28 cellular contexts compared by ENCODE assay signal in genomic region chr15:100056411-100057072, GRCh38.
"Had no signal": no experiment of that assay in that cellular context is flagged by ENCODE, and none has a peak within 500 bp of the region (broad histone marks: within the 10 kb centered on the region; RNA-seq: fewer than 3 reads in every experiment).

No MANE protein-coding gene starts in this region.

- H3K4me3 ChIP-seq: adrenal gland, body of pancreas, gastrocnemius medialis, heart right ventricle had no signal

- H3K36me3 ChIP-seq: adrenal gland, gastrocnemius medialis, heart right ventricle, WERI-Rb-1 had no signal

- H3K27me3 ChIP-seq: adrenal gland, body of pancreas, gastrocnemius medialis, heart right ventricle had no signal

- DNase-seq: activated B cell treated with CpG ODN at 0.5 μM for 24 hours; activated CD4-positive, alpha-beta T cell treated with anti-CD3 and anti-CD28 coated beads for 48 hours; activated CD4-positive, alpha-beta T cell treated with anti-CD3 and anti-CD28 coated beads, Interleukin-2, amount 50 U/mL, for 1 hour; activated CD4-positive, alpha-beta T cell treated with anti-CD3 and anti-CD28 coated beads, Interleukin-2, amount 50 U/mL, for 48 hours; activated CD8-positive, alpha-beta memory T cell treated with anti-CD3 and anti-CD28 coated beads, Interleukin-2, amount 10 ng/mL, durations not matched to agents 7 days and 5 days; activated CD8-positive, alpha-beta memory T cell treated with anti-CD3 and anti-CD28 coated beads, Interleukin-2, amount 50 U/mL, for 4 hours; activated CD8-positive, alpha-beta T cell treated with anti-CD3 and anti-CD28 coated beads for 36 hours; activated gamma-delta T cell; activated naive CD4-positive, alpha-beta T cell; activated naive CD4-positive, alpha-beta T cell treated with anti-CD3 and anti-CD28 coated beads, Interleukin-2, amount 10 ng/mL, durations not matched to agents 7 days and 5 days; activated T-cell treated with anti-CD3 and anti-CD28 coated beads, Interleukin-2, amount 50 U/mL, for 1 hour; activated T-cell treated with anti-CD3 and anti-CD28 coated beads, Interleukin-2, amount 50 U/mL, for 48 hours; adrenal gland; amygdala; aorta; body of pancreas; caudate nucleus; effector CD8-positive, alpha-beta T cell; foreskin keratinocyte; gastrocnemius medialis; heart right ventricle; T-helper 1 cell; T-helper 17 cell; T1000; WERI-Rb-1 had no signal

- H3K9me3 ChIP-seq: adrenal gland, body of pancreas, gastrocnemius medialis, heart right ventricle had no signal

- ATAC-seq: activated CD4-positive, CD25-positive, alpha-beta regulatory T cell treated with anti-CD3 and anti-CD28 coated beads, Interleukin-2, amount 50 U/mL, for 24 hours; activated CD8-positive, alpha-beta memory T cell treated with anti-CD3 and anti-CD28 coated beads, Interleukin-2, amount 10 ng/mL, durations not matched to agents 7 days and 5 days; activated CD8-positive, alpha-beta T cell treated with anti-CD3 and anti-CD28 coated beads for 36 hours; activated naive CD4-positive, alpha-beta T cell treated with anti-CD3 and anti-CD28 coated beads, Interleukin-2, amount 50 U/mL, for 72 hours; body of pancreas; esophagus mucosa; foreskin keratinocyte; gastrocnemius medialis; heart right ventricle; T-helper 17 cell had no signal

- H3K27ac ChIP-seq: adrenal gland, body of pancreas, foreskin keratinocyte, gastrocnemius medialis, heart right ventricle, WERI-Rb-1 had no signal

- H3K4me1 ChIP-seq: adrenal gland had no signal
